In the genomic region with DNA sequence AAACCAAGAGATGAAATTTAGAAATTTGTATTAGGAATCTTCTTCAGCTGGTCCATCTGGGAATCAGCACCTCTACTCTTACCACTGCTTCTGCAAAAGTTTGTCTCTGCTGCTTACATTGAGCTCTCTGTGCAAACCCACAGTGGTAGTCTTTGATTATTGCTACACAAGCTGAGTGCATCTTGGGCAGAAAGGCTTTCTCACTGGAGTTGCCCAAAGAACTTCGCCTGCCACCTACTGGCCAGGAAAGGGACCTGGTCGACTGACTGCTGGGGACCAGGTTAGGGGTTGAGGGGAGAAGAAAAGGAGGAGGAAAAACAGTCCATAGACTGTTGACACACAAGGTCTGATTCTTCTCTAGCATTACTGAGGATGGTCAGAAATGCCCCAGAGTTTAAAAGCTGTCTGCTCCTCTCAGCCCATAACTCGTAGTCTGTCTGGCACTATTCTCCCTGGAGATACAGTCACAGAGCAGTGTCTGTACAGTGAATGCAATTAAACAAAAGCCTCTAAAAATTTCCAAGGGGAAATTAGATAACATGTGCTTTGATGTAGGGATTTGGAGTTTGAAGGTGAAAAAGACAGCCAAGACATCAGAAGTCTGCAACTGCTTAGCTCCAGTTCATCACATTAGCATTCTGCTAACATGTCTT, we compare ENCODE assay signal across 8 cellular contexts.
DNase-seq lines count a peak whose midpoint lies in the region; ATAC-seq and TF ChIP-seq lines count a peak whose summit lies in the region.

No MANE protein-coding gene starts in this region.

- no peaks in the 10 kb centered on the region for H3K27me3 Mint-ChIP-seq in brain

- no peaks in the 10 kb centered on the region for H3K36me3 Mint-ChIP-seq in brain

- TF ChIP-seq CTCF in brain (conservative IDR thresholded peaks at IDR 0.05) (peak; percentile 32 to 65), lung (IDR thresholded peaks at IDR 0.05; ENCODE audit: control extremely low read depth, extremely low read depth) (peak; percentile 8), transverse colon (IDR thresholded peaks at IDR 0.05) (peak; percentile 23 to 53 (median 37))

- peak; percentile 79 for TF ChIP-seq RAD21 in Ishikawa (IDR thresholded peaks at IDR 0.05; ENCODE audit: low read depth)

- no peak for TF ChIP-seq POLR2A in transverse colon (IDR thresholded peaks at IDR 0.05)

- WGBS in lung, 2 donors, result 38 to 58% methylated on average over 3 of the region's 3 CpGs
- WGBS in transverse colon (ENCODE audit: low coverage in 1 of 2), 2 donors, result 36 to 41% methylated on average over 3 of the region's 3 CpGs

- H3K27ac Mint-ChIP-seq in brain, result no peak overlapping the region

- H3K9me3 ChIP-seq in lung (ENCODE audit: control insufficient read depth in 2 of 2, insufficient read depth in 1 of 2, low read length in 1 of 2), result no peaks in the 10 kb centered on the region
- H3K9me3 ChIP-seq in transverse colon, result no peaks in the 10 kb centered on the region

- H3K4me1 Mint-ChIP-seq in brain, result no peaks in the 10 kb centered on the region

- ATAC-seq in GM21825 (IDR thresholded peaks at IDR 0.05; ENCODE audit: unreplicated experiment) (peak; percentile 97), lung (ENCODE audit: insufficient read depth, low FRiP score) (no peak)

- H3K36me3 ChIP-seq in lung (ENCODE audit: control insufficient read depth in 2 of 2, insufficient read depth in 2 of 2, low read length in 2 of 2), result no peaks in the 10 kb centered on the region
- H3K36me3 ChIP-seq in transverse colon, result no peaks in the 10 kb centered on the region

- H3K4me3 Mint-ChIP-seq in brain, result no peak overlapping the region

- H3K27ac ChIP-seq in lung (ENCODE audit: low read depth in 1 of 2, low read length in 1 of 2) (no peak overlapping the region), transverse colon (no peak overlapping the region)

- H3K27me3 ChIP-seq in lung (ENCODE audit: control insufficient read depth, insufficient read depth), result no peaks in the 10 kb centered on the region
- no peaks in the 10 kb centered on the region for H3K27me3 ChIP-seq in transverse colon

- H3K4me1 ChIP-seq in lung (ENCODE audit: control insufficient read depth in 2 of 2, insufficient read depth in 2 of 2, low read length in 2 of 2), result no peaks in the 10 kb centered on the region
- no peaks in the 10 kb centered on the region for H3K4me1 ChIP-seq in transverse colon

- in situ Hi-C loops in transverse colon (cut with MboI; ENCODE audit: low pct_ligation_motif_present in 1 of 4, low pct_unique_long_range_greater_than_20kb in 1 of 4, low sequenced_read_pairs in 3 of 4), result loop anchor here in 2 of 4 donors (25.0 kb wide), 2 partner anchors 540 to 1190 kb away; no protein-coding TSS in a partner anchor

- H3K4me3 ChIP-seq in lung, result no peak overlapping the region
- no peak overlapping the region for H3K4me3 ChIP-seq in transverse colon

- H3K9me3 Mint-ChIP-seq in brain, result no peaks in the 10 kb centered on the region

- intact Hi-C loops in transverse colon (cut with DNase I; ENCODE audit: low total_unique reads), result no loop called here

- TF ChIP-seq EP300 in Ishikawa (IDR thresholded peaks at IDR 0.05; ENCODE audit: borderline replicate concordance) (no peak), transverse colon (IDR thresholded peaks at IDR 0.05; ENCODE audit: low read depth) (no peak)

- DNase-seq in NCI-H748 (lab: John Stamatoyannopoulos, UW; ENCODE audit: unreplicated experiment) (peak; percentile 26), NCI-H748 treated with DMSO at 0.1 percent for 48 hours (lab: John Stamatoyannopoulos, UW) (no peak), T-helper 22 cell (ENCODE audit: low read depth) (peak; percentile 2), lung (ENCODE audit: low spot score) (peak; percentile 35), transverse colon (peak; percentile 42)

TF ChIP-seq in Ishikawa, 13 proteins besides CTCF, POLR2A, EP300 and RAD21:
- no peak for TF ChIP-seq CREB1 (IDR thresholded peaks at IDR 0.05; ENCODE audit: low read depth)
